ENCODE assay signal across 18 cellular contexts in the genomic region with DNA sequence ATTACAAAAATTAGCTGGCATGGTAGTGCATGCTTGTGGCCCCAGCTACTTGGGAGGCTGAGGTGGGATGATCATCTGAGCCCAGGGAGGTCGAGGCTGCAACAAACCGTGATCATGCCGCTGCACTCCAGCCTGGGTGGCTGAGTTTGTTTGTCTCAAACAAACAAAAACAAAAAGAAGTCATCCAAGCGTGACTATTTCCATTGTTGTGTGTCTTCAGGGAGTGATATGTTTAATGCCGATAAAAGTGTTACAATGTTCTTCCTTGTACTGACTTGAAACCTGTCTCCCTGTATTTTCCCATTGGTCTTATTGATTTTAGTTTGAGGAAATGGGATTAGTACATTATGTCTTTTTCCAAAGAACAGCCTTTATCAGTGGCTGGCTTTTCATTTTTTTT.
"Had no signal": no experiment of that assay in that cellular context is flagged by ENCODE, and none has a peak within 500 bp of the region (broad histone marks: within the 10 kb centered on the region; RNA-seq: fewer than 3 reads in every experiment).

No MANE protein-coding gene starts in this region.

- H3K4me3 ChIP-seq: lung, ovary, sigmoid colon, tibial nerve, uterus had no signal

- H3K9me3 ChIP-seq: ovary, sigmoid colon, tibial nerve, uterus had no signal

- H3K4me1 ChIP-seq: tibial nerve, uterus had no signal

- H3K36me3 ChIP-seq: ovary, sigmoid colon, tibial nerve, uterus had no signal

- ATAC-seq: activated T-helper 17 cell treated with anti-CD3 and anti-CD28 coated beads, Interleukin-2, amount 50 U/mL, for 72 hours; effector memory CD8-positive, alpha-beta T cell; left cardiac atrium had no signal

- H3K27me3 ChIP-seq: ovary, sigmoid colon, tibial nerve, uterus had no signal

- DNase-seq: activated CD4-positive, alpha-beta T cell treated with anti-CD3 and anti-CD28 coated beads, Interleukin-2, amount 50 U/mL, for 4 hours; activated CD4-positive, CD25-positive, alpha-beta regulatory T cell treated with anti-CD3 and anti-CD28 coated beads, Interleukin-2, amount 50 U/mL, for 72 hours; activated naive CD4-positive, alpha-beta T cell treated with Interleukin-2 at 50 U/mL for 16 hours; activated T-cell treated with anti-CD3 and anti-CD28 coated beads for 4 hours; aorta; dermis blood vessel endothelial cell; effector memory CD8-positive, alpha-beta T cell; head of caudate nucleus; left cardiac atrium; ovary; sigmoid colon; stimulated activated CD4-positive, alpha-beta T cell treated with anti-CD3 and anti-CD28 coated beads, Interleukin-2, amount 100 ng/mL, for 24 hours; T1000; uterus had no signal

- H3K27ac ChIP-seq: epithelial cell of prostate, ovary, sigmoid colon, tibial nerve, uterus had no signal
